Comparison of ENCODE assay signal across 1 cellular context in the genomic region with DNA sequence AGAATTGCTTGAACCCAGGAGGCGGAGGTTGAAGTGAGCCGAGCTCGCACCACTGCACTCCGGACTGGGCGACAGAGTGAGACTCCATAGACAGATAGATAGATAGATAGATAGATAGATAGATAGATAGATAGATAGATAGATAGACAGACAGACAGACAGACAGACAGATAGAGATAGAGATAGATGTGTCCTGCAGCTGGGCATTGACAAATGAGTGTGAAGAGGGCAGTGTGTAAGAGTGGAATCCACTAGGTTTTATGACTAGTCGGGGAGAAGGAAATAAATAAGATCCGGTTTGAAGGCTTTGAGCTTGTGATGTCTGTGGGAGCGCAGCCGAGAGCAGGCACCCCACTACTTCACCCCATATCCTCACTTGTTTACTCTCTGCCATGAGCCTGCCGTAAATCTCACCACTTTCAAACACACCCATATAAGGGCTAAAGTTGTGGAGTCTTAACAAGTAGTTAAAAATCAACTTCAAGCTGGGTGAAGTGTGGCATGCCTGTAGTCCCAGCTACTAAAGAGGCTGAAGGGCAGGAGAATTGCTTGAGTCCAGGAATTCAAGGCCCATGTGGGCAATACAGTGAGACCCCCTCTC.
TF ChIP-seq lines count a peak whose summit lies in the region.

No MANE protein-coding gene starts in this region.

TF ChIP-seq in H1, 55 proteins besides CTCF, POLR2A, EP300 and RAD21:
- TF ChIP-seq YY1 (IDR thresholded peaks at IDR 0.05; ENCODE audit: low read depth, low read length): no peak
- 0 out of 2 replicates have a peak, but pooled peaks have one; percentile 12 for TF ChIP-seq SRF (IDR thresholded peaks at IDR 0.05; ENCODE audit: low read depth, low read length)
